Comparison of ENCODE assay signal across 20 cellular contexts in the genomic region with DNA sequence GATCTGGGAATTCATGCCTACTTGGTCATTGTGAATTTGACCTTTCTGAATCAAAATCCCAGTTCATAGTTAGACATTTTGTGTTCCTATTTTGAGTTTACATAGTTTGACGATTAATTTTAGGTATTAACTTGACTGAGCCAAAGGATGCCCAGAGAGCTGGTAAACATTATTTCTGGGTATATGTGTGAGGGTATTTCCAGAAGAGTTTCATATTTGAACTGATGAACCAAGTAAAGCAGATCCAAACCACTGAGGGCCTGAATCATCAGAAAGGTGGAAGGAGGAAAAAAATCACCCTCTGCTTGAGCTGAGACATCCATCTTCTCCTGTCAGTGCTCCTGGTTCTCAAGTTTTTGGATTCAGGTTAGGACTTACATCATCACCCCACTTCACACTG.
"Had no signal": no experiment of that assay in that cellular context is flagged by ENCODE, and none has a peak within 500 bp of the region (broad histone marks: within the 10 kb centered on the region; RNA-seq: fewer than 3 reads in every experiment).

No MANE protein-coding gene starts in this region.

- H3K27me3 ChIP-seq: heart left ventricle, right lobe of liver, stomach, thyroid gland, upper lobe of right lung had no signal

- DNase-seq: activated effector memory CD4-positive, alpha-beta T cell treated with Interleukin-2 at 50 U/mL for 16 hours; activated naive CD4-positive, alpha-beta T cell treated with anti-CD3 and anti-CD28 coated beads for 36 hours; activated naive CD8-positive, alpha-beta T cell treated with anti-CD3 and anti-CD28 coated beads, Interleukin-2, amount 10 ng/mL, durations not matched to agents 7 days and 5 days; amniotic stem cell; caudate nucleus; foreskin fibroblast; heart left ventricle; hypothalamus; immature natural killer cell; kidney; naive thymus-derived CD8-positive, alpha-beta T cell; nucleus accumbens; right lobe of liver; stimulated activated CD4-positive, alpha-beta T cell treated with anti-CD3 and anti-CD28 coated beads, Interleukin-2, amount 100 ng/mL, for 48 hours; stomach; thyroid gland; upper lobe of right lung had no signal

- H3K27ac Mint-ChIP-seq: activated naive CD4-positive, alpha-beta T cell treated with anti-CD3 and anti-CD28 coated beads for 36 hours; activated naive CD8-positive, alpha-beta T cell treated with anti-CD3 and anti-CD28 coated beads, Interleukin-2, amount 10 ng/mL, durations not matched to agents 7 days and 5 days; immature natural killer cell; memory B cell; naive thymus-derived CD8-positive, alpha-beta T cell had no signal

- H3K4me3 Mint-ChIP-seq: activated naive CD4-positive, alpha-beta T cell treated with anti-CD3 and anti-CD28 coated beads for 36 hours; activated naive CD8-positive, alpha-beta T cell treated with anti-CD3 and anti-CD28 coated beads, Interleukin-2, amount 10 ng/mL, durations not matched to agents 7 days and 5 days; immature natural killer cell; memory B cell; naive thymus-derived CD8-positive, alpha-beta T cell; neural crest cell had no signal

- H3K36me3 ChIP-seq: heart left ventricle, right lobe of liver, stomach, thyroid gland, upper lobe of right lung had no signal

- ATAC-seq: heart left ventricle; naive thymus-derived CD8-positive, alpha-beta T cell; right lobe of liver; upper lobe of right lung had no signal

- H3K36me3 Mint-ChIP-seq: memory B cell had no signal

- H3K9me3 ChIP-seq: right lobe of liver, thyroid gland had no signal

- H3K4me3 ChIP-seq: heart left ventricle, right lobe of liver, stomach, thyroid gland, upper lobe of right lung had no signal

- FAIRE-seq: endothelial cell of umbilical vein, kidney had no signal

- H3K27ac ChIP-seq: right lobe of liver, stomach, thyroid gland, upper lobe of right lung had no signal

- H3K4me1 ChIP-seq: right lobe of liver, stomach, thyroid gland, upper lobe of right lung had no signal
